In genomic region chr10:113982745-113983144, GRCh38 we compare ENCODE assay signal across 9 cellular contexts.
A peak's percentile ranks its signal among the peaks of the same experiment; 100 is the strongest.
DNase-seq lines count a peak whose midpoint lies in the region; ATAC-seq lines count a peak whose summit lies in the region.
"Had no signal": no experiment of that assay in that cellular context is flagged by ENCODE, and none has a peak within 500 bp of the region (broad histone marks: within the 10 kb centered on the region; RNA-seq: fewer than 3 reads in every experiment).

No MANE protein-coding gene starts in this region.

- ATAC-seq in GM18520 (IDR thresholded peaks at IDR 0.05; ENCODE audit: unreplicated experiment) (peak; percentile 63), GM21619 (IDR thresholded peaks at IDR 0.05; ENCODE audit: unreplicated experiment) (peak; percentile 83), HG03520 (IDR thresholded peaks at IDR 0.05; ENCODE audit: unreplicated experiment) (peak; percentile 89), left lobe of liver (peak; percentile 30)

- no peaks in the 10 kb centered on the region for H3K9me3 ChIP-seq in CD4-positive, alpha-beta memory T cell (ENCODE audit: control insufficient read depth in 1 of 2, low read length in 2 of 2)
- no peaks in the 10 kb centered on the region for H3K9me3 ChIP-seq in CD8-positive, alpha-beta memory T cell (ENCODE audit: low read length)

- CTCF ChIA-PET in CD4-positive, alpha-beta memory T cell (lab: Charles Lee; ENCODE audit: partially characterized antibody): interaction anchor here (1.9 kb wide), 1 partner anchor 14 kb away, joined by 8 read pairs; no protein-coding TSS in a partner anchor
- CTCF ChIA-PET in CD8-positive, alpha-beta memory T cell (lab: Charles Lee): no interaction called here

- no peak overlapping the region for H3K27ac ChIP-seq in CD4-positive, alpha-beta memory T cell (ENCODE audit: low read depth, low read length)
- no peak overlapping the region for H3K27ac ChIP-seq in CD8-positive, alpha-beta memory T cell (ENCODE audit: low read depth, low read length)

- no peak overlapping the region for H3K27ac Mint-ChIP-seq in CD4-positive, alpha-beta memory T cell
- H3K27ac Mint-ChIP-seq in CD8-positive, alpha-beta memory T cell: no peak overlapping the region
- H3K27ac Mint-ChIP-seq: natural killer cell treated with Interleukin-12 subunit alpha and Interleukin-12 subunit beta and Interleukin-15 and Interleukin-18, amount 100 ng/mL, for 72 hours had no signal

- POLR2A ChIA-PET in CD4-positive, alpha-beta memory T cell (lab: Charles Lee; ENCODE audit: partially characterized antibody): interaction anchor here (1.1 kb wide), 1 partner anchor 15 kb away, joined by 3 read pairs; no protein-coding TSS in a partner anchor
- POLR2A ChIA-PET in CD8-positive, alpha-beta memory T cell (lab: Charles Lee): interaction anchor here (0.6 to 0.7 kb wide), 2 partner anchors 29 to 543 kb away, joined by 3 to 5 read pairs; no protein-coding TSS in a partner anchor

- H3K4me3 ChIP-seq in CD4-positive, alpha-beta memory T cell (ENCODE audit: low read length in 2 of 2): no peak overlapping the region
- H3K4me3 ChIP-seq in CD8-positive, alpha-beta memory T cell (ENCODE audit: low read length): no peak overlapping the region

- no peak for DNase-seq in left lobe of liver (ENCODE audit: low spot score)
- DNase-seq in stimulated activated CD4-positive, alpha-beta T cell treated with anti-CD3 and anti-CD28 coated beads, Interleukin-1b, Interleukin-23, amount 100 ng/mL, for 48 hours: no peak
- DNase-seq in CD4-positive, alpha-beta memory T cell: no peak
- DNase-seq in activated T-cell treated with anti-CD3 and anti-CD28 coated beads for 4 hours: no peak
- DNase-seq in CD8-positive, alpha-beta memory T cell: no peak

- H3K36me3 Mint-ChIP-seq in CD4-positive, alpha-beta memory T cell: no peaks in the 10 kb centered on the region
- peaks cover 0 to 4% (median 1%) of the 10 kb centered on the region in 3 donors for H3K36me3 Mint-ChIP-seq in CD8-positive, alpha-beta memory T cell

- no peak overlapping the region for H3K4me3 Mint-ChIP-seq in CD4-positive, alpha-beta memory T cell
- no peak overlapping the region for H3K4me3 Mint-ChIP-seq in CD8-positive, alpha-beta memory T cell

- H3K27me3 Mint-ChIP-seq in CD4-positive, alpha-beta memory T cell: no peaks in the 10 kb centered on the region
- peaks cover 0 to 3% of the 10 kb centered on the region in 2 donors for H3K27me3 Mint-ChIP-seq in CD8-positive, alpha-beta memory T cell

- H3K4me1 ChIP-seq in CD4-positive, alpha-beta memory T cell (ENCODE audit: insufficient read depth, low read length): peaks cover 13% of the 10 kb centered on the region
- H3K4me1 ChIP-seq in CD8-positive, alpha-beta memory T cell (ENCODE audit: insufficient read depth, low read length): peaks cover 13% of the 10 kb centered on the region

- no peaks in the 10 kb centered on the region for H3K36me3 ChIP-seq in CD4-positive, alpha-beta memory T cell (ENCODE audit: insufficient read depth, low read length)
- no peaks in the 10 kb centered on the region for H3K36me3 ChIP-seq in CD8-positive, alpha-beta memory T cell (ENCODE audit: insufficient read depth, low read length)

- H3K27me3 ChIP-seq in CD4-positive, alpha-beta memory T cell (ENCODE audit: insufficient read depth, low read length): no peaks in the 10 kb centered on the region
- H3K27me3 ChIP-seq in CD8-positive, alpha-beta memory T cell (ENCODE audit: insufficient read depth, low read length, poor library complexity, severe bottlenecking): no peaks in the 10 kb centered on the region

- intact Hi-C loops in CD4-positive, alpha-beta memory T cell (cut with micrococcal nuclease): no loop called here

- peaks cover 0 to 8% (median 2%) of the 10 kb centered on the region in 8 donors for H3K9me3 Mint-ChIP-seq in CD4-positive, alpha-beta memory T cell
- no peaks in the 10 kb centered on the region for H3K9me3 Mint-ChIP-seq in CD8-positive, alpha-beta memory T cell

- peaks cover 10 to 21% (median 14%) of the 10 kb centered on the region in 4 donors for H3K4me1 Mint-ChIP-seq in CD4-positive, alpha-beta memory T cell
- peaks cover 13 to 18% (median 17%) of the 10 kb centered on the region in 3 donors for H3K4me1 Mint-ChIP-seq in CD8-positive, alpha-beta memory T cell

Comparison
In these comparisons a context has a peak if more than half of its experiments do, and no peak if none do; other contexts are left out.
1. ATAC-seq: peak in every context shown above with its lines; median percentile 89 in HG03520; 83 in GM21619; 63 in GM18520; 30 in left lobe of liver.